17 cellular contexts compared by ENCODE assay signal in the genomic region with DNA sequence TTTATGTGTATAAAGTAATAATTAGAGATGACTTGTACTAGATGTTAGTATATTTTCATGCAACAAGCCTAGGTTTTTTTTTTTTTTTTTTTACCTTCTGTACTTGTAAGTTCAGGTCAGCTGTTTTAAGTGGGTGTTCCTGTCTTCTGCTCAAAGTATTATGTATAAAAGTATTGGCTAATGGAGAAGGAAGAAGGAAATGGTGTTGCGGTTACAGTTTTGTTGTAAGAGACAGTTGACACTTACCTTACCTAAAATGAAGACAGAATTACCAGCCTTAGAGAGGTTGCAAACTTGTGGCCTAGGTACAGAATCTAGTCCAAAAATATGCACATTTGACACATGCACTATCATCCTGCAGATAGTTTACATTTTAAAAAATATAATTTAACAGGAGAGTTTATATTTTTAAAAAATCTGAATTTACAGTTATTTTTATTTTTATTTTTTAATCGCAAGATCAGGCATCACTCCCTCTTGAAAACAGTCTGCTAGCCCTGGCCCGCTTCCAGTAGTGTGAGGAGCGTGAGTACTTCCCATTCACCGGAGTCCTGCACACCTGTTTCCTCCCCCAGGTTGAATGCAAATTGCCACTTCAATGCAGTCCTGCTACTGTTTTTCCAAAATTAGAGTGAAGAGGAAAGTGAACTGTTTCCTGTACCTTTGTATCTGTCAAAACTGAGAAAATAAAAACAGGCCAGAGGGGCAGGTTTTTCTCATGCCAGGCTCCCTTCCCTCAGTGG.
DNase-seq lines count a peak whose midpoint lies in the region; ATAC-seq, FAIRE-seq and TF ChIP-seq lines count a peak whose summit lies in the region.
"Had no signal": no experiment of that assay in that cellular context is flagged by ENCODE, and none has a peak within 500 bp of the region (broad histone marks: within the 10 kb centered on the region; RNA-seq: fewer than 3 reads in every experiment).

No MANE protein-coding gene starts in this region.

- peaks cover 1% of the 10 kb centered on the region for H3K27me3 ChIP-seq in bronchial epithelial cell (ENCODE audit: control insufficient read depth, insufficient read depth, low read length)
- H3K27me3 ChIP-seq in suprapubic skin = no peaks in the 10 kb centered on the region
- H3K27me3 ChIP-seq in gastroesophageal sphincter = no peaks in the 10 kb centered on the region

- TF ChIP-seq EP300 in suprapubic skin (IDR thresholded peaks at IDR 0.05) = no peak
- TF ChIP-seq EP300 in gastroesophageal sphincter (IDR thresholded peaks at IDR 0.05) = no peak

- 39% methylated on average over 5 of the region's 5 CpGs for WGBS in suprapubic skin
- 66 to 76% methylated on average over 5 of the region's 5 CpGs for WGBS in gastroesophageal sphincter (ENCODE audit: low coverage in 1 of 2), 2 donors

- no peak overlapping the region for H3K4me3 ChIP-seq in bronchial epithelial cell (ENCODE audit: low read depth, low read length)
- no peak overlapping the region for H3K4me3 ChIP-seq in suprapubic skin
- no peak overlapping the region for H3K4me3 ChIP-seq in gastroesophageal sphincter

- H3K4me1 ChIP-seq in suprapubic skin (peaks cover 4% of the 10 kb centered on the region), gastroesophageal sphincter (peaks cover 0 to 9% (median 0%) of the 10 kb centered on the region in 3 donors)

- TF ChIP-seq POLR2A in suprapubic skin (IDR thresholded peaks at IDR 0.05) = no peak
- TF ChIP-seq POLR2A in gastroesophageal sphincter (IDR thresholded peaks at IDR 0.05) = no peak

- H3K27ac ChIP-seq in suprapubic skin = no peak overlapping the region
- no peak overlapping the region for H3K27ac ChIP-seq in gastroesophageal sphincter
- H3K27ac ChIP-seq: RWPE1, WERI-Rb-1 had no signal

- DNase-seq in DMS53 (lab: John Stamatoyannopoulos, UW) = peak; percentile 63
- DNase-seq in NCI-H1417 (lab: John Stamatoyannopoulos, UW) = peak; percentile 68 to 91 (median 80)
- peak; percentile 71 for DNase-seq in NCI-H2196 (lab: John Stamatoyannopoulos, UW; ENCODE audit: unreplicated experiment)
- peak; percentile 9 for DNase-seq in bronchial epithelial cell (ENCODE audit: low read depth)
- no peak for DNase-seq in suprapubic skin (ENCODE audit: low spot score in 2 of 2)
- no peak for DNase-seq in C1 segment of cervical spinal cord (lab: John Stamatoyannopoulos, UW)
- DNase-seq in frontal cortex (ENCODE audit: low spot score in 2 of 2) = no peak
- DNase-seq: ACHN; CD8-positive, alpha-beta memory T cell; central memory CD4-positive, alpha-beta T cell; GF-D8; NCI-H526 treated with DMSO at 0.1 percent for 48 hours; right cardiac atrium; WERI-Rb-1 had no signal

- H3K9me3 ChIP-seq in suprapubic skin = no peaks in the 10 kb centered on the region
- no peaks in the 10 kb centered on the region for H3K9me3 ChIP-seq in gastroesophageal sphincter

- TF ChIP-seq CTCF in bronchial epithelial cell (IDR thresholded peaks at IDR 0.05; ENCODE audit: insufficient read depth, low read length, severe bottlenecking) = no peak
- TF ChIP-seq CTCF in suprapubic skin (IDR thresholded peaks at IDR 0.05) = no peak
- TF ChIP-seq CTCF in gastroesophageal sphincter (IDR thresholded peaks at IDR 0.05) = no peak

- no peak for ATAC-seq in gastroesophageal sphincter
- ATAC-seq: right cardiac atrium had no signal

- H3K36me3 ChIP-seq in bronchial epithelial cell (ENCODE audit: control insufficient read depth, insufficient read depth, low read length) = no peaks in the 10 kb centered on the region
- no peaks in the 10 kb centered on the region for H3K36me3 ChIP-seq in suprapubic skin
- no peaks in the 10 kb centered on the region for H3K36me3 ChIP-seq in gastroesophageal sphincter
- H3K36me3 ChIP-seq: WERI-Rb-1 had no signal

- FAIRE-seq in bronchial epithelial cell (lab: Jason Lieb, UNC) (no peak), frontal cortex (lab: Jason Lieb, UNC) (no peak)
- FAIRE-seq: GM12892 had no signal

Comparison
In these comparisons a context has a peak if more than half of its experiments do, and no peak if none do; other contexts are left out.
1. DNase-seq: peak in DMS53 (single experiment), NCI-H1417 (3 of 3), NCI-H2196 (single experiment) and bronchial epithelial cell (single experiment); none in suprapubic skin (0 of 2), C1 segment of cervical spinal cord (0 of 14) and frontal cortex (0 of 2).